Comparison of ENCODE assay signal across 5 cellular contexts in the genomic region with DNA sequence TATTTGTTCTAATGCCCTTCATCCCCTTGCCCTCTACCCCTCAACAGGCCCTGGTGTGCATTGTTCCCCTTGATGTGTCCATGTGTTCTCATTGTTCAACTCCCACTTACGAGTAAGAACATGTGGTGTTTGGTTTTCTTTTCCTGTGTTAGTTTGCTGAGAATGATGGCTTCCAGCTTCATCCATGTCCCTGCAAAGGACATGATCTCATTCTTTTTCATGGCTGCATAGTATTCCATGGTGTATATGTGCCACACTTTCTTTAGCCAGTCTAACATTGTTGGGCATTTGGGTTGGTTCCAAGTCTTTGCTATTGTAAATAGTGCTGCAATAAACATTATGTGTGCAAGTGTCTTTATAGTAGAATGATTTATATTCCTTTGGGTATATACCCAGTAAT. TPM values are rescaled to one million over a fixed set of nuclear protein-coding genes. Genes with fewer than 3 reads are reported as not detected.
"Had no signal": no experiment of that assay in that cellular context is flagged by ENCODE, and none has a peak within 500 bp of the region (broad histone marks: within the 10 kb centered on the region; RNA-seq: fewer than 3 reads in every experiment).

No MANE protein-coding gene starts in this region.

RNA-seq across cellular contexts. Expression of a gene that starts 7.3 kb away (rescaled TPM):
- total RNA-seq: GM23338, H1, H4, H7, H9 had no signal
- polyA plus RNA-seq: GM23338, H1 had no signal
